ENCODE assay signal across 1 cellular context in the genomic region with DNA sequence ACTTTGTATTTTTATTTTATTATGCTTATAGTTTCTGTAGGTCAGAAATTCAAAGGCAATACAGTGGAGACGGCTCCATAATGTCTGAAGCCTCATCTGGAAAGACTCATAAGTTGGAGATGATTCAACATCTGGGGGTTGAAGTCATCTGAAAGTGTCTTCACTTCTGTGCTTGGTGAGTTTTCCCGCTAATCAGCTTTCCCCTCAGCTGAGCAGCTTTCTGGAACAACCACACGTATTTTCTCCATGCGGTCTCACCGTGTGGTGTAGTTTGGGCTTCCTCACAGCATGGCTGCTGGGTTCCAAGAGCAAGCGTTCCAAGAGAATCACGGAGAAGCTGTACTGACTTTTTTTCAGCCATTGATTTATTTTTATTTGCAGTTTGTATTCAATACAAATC.
A peak's percentile ranks its signal among the peaks of the same experiment; 100 is the strongest.
TF ChIP-seq lines count a peak whose summit lies in the region.

No MANE protein-coding gene starts in this region.

TF ChIP-seq in HepG2, 621 proteins besides CTCF, POLR2A, EP300 and RAD21 (continued from another document):
- TF ChIP-seq PRDM10 (CRISPR knock-in tag; IDR thresholded peaks at IDR 0.05; ENCODE audit: low read depth) (0 out of 2 replicates have a peak, but pooled peaks have one; percentile 1), RORA (CRISPR knock-in tag; IDR thresholded peaks at IDR 0.05) (no peak), ZNF605 (CRISPR knock-in tag; IDR thresholded peaks at IDR 0.05) (no peak), HMGXB4 (CRISPR knock-in tag; IDR thresholded peaks at IDR 0.05; ENCODE audit: borderline replicate concordance in 1 of 2, low read depth in 1 of 2) (0 out of 4 replicates have a peak, but pooled peaks of 1 of the 2 experiments have one; percentile 4), DR1 (CRISPR knock-in tag; IDR thresholded peaks at IDR 0.05) (no peak), NCOA5 (CRISPR knock-in tag; IDR thresholded peaks at IDR 0.05) (no peak), PHF21A (CRISPR knock-in tag; IDR thresholded peaks at IDR 0.05) (no peak), NR0B2 (CRISPR knock-in tag; IDR thresholded peaks at IDR 0.05) (no peak), ZBTB34 (CRISPR knock-in tag; IDR thresholded peaks at IDR 0.05) (no peak), PPARG (CRISPR knock-in tag; conservative IDR thresholded peaks at IDR 0.05) (no peak), XBP1 (CRISPR knock-in tag; IDR thresholded peaks at IDR 0.05) (no peak), CREBL2 (CRISPR knock-in tag; IDR thresholded peaks at IDR 0.05; ENCODE audit: borderline replicate concordance) (no peak), ZBTB10 (CRISPR knock-in tag; IDR thresholded peaks at IDR 0.05; ENCODE audit: borderline replicate concordance) (no peak)
